23 cellular contexts compared by ENCODE assay signal in the genomic region with DNA sequence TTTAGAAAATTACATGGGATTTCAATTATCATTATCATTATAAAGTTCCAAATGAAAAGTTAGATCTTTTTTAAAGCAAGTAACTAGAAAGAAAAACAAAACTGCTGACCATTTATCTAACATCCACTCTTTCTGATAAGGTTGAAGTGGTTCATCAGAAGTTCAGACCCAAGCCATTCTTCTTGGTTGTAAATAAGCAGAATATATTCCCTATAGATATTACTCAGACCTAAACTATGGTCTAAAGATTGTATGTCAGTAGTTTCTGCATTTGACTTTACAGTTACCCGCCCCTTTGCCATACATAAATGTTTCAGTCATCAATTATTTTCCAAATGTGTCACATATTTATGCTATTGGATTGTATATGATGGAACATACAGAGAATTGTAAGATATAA.
"Had no signal": no experiment of that assay in that cellular context is flagged by ENCODE, and none has a peak within 500 bp of the region (broad histone marks: within the 10 kb centered on the region; RNA-seq: fewer than 3 reads in every experiment).

No MANE protein-coding gene starts in this region.

- H3K36me3 ChIP-seq: breast epithelium had no signal

- H3K27ac ChIP-seq: breast epithelium, VCaP had no signal

- H3K9me3 ChIP-seq: breast epithelium had no signal

- DNase-seq: activated CD4-positive, alpha-beta memory T cell treated with anti-CD3 and anti-CD28 coated beads, Interleukin-2, amount 10 ng/mL, durations not matched to agents 7 days and 5 days; activated CD4-positive, alpha-beta T cell treated with anti-CD3 and anti-CD28 coated beads for 1 hour; activated CD4-positive, alpha-beta T cell treated with anti-CD3 and anti-CD28 coated beads for 4 hours; activated CD4-positive, alpha-beta T cell treated with anti-CD3 and anti-CD28 coated beads, Interleukin-2, amount 10 ng/mL, durations not matched to agents 7 days and 5 days; activated CD4-positive, alpha-beta T cell treated with anti-CD3 and anti-CD28 coated beads, Interleukin-2, amount 50 U/mL, for 4 hours; activated CD8-positive, alpha-beta memory T cell treated with anti-CD3 and anti-CD28 coated beads, Interleukin-2, amount 50 U/mL, for 48 hours; activated effector memory CD4-positive, alpha-beta T cell treated with Interleukin-2 at 50 U/mL for 16 hours; activated gamma-delta T cell treated with Interleukin-2 at 50 U/mL for 16 hours; activated naive CD4-positive, alpha-beta T cell treated with anti-CD3 and anti-CD28 coated beads, Interleukin-2, amount 50 U/mL, for 16 hours; activated naive CD4-positive, alpha-beta T cell treated with Interleukin-2 at 50 U/mL for 16 hours; activated T-cell treated with anti-CD3 and anti-CD28 coated beads, Interleukin-2, amount 50 U/mL, for 4 hours; amniotic stem cell; anterior cingulate cortex; cortex of kidney; effector CD8-positive, alpha-beta T cell; head of caudate nucleus; hippocampal formation; T-helper 2 cell had no signal

- H3K27me3 ChIP-seq: breast epithelium had no signal

- ATAC-seq: activated T-cell treated with anti-CD3 and anti-CD28 coated beads, Interleukin-2, amount 50 U/mL, for 4 hours; activated T-helper 17 cell treated with anti-CD3 and anti-CD28 coated beads, Interleukin-2, amount 50 U/mL, for 72 hours; esophagus mucosa; WTC11 had no signal

- H3K4me3 ChIP-seq: breast epithelium had no signal

- H3K4me1 ChIP-seq: breast epithelium had no signal
